8 cellular contexts compared by ENCODE assay signal in genomic region chr14:104665092-104665662, GRCh38. TPM values are rescaled to one million over a fixed set of nuclear protein-coding genes. Genes with fewer than 3 reads are reported as not detected.
DNase-seq lines count a peak whose midpoint lies in the region; ATAC-seq and TF ChIP-seq lines count a peak whose summit lies in the region.

No MANE protein-coding gene starts in this region.

- TF ChIP-seq CTCF in WERI-Rb-1 (IDR thresholded peaks at IDR 0.05; ENCODE audit: low read depth, low read length) (no peak), glutamatergic neuron (IDR thresholded peaks at IDR 0.05; ENCODE audit: partially characterized antibody, unreplicated experiment) (no peak)

- no peaks in the 10 kb centered on the region for H3K9me3 ChIP-seq in WERI-Rb-1 (ENCODE audit: severe bottlenecking)

- no peak for ATAC-seq in stimulated activated memory B cell treated with anti-CD40 and anti-IgM and Interleukin-4, amounts not matched to agents 10 μg/mL and 1 μg/mL and 100 μg/mL, for 72 hours
- ATAC-seq in HG02623 (IDR thresholded peaks at IDR 0.05; ENCODE audit: unreplicated experiment) (no peak), HG03521 (IDR thresholded peaks at IDR 0.05; ENCODE audit: unreplicated experiment) (no peak)

- peaks cover 16% of the 10 kb centered on the region for H3K4me1 Mint-ChIP-seq in activated CD4-positive, alpha-beta T cell treated with anti-CD3 and anti-CD28 coated beads, Interleukin-2, amount 10 ng/mL, durations not matched to agents 24 days and 14 days
- peaks cover 6% of the 10 kb centered on the region for H3K4me1 Mint-ChIP-seq in glutamatergic neuron (ENCODE audit: low read depth, unreplicated experiment)
- H3K4me1 Mint-ChIP-seq in stimulated activated memory B cell treated with anti-CD40 and anti-IgM and Interleukin-4, amounts not matched to agents 10 μg/mL and 1 μg/mL and 100 μg/mL, for 72 hours = peaks cover 60% of the 10 kb centered on the region

- H3K9me3 Mint-ChIP-seq in activated CD4-positive, alpha-beta T cell treated with anti-CD3 and anti-CD28 coated beads, Interleukin-2, amount 10 ng/mL, durations not matched to agents 24 days and 14 days = no peaks in the 10 kb centered on the region
- peaks cover 4% of the 10 kb centered on the region for H3K9me3 Mint-ChIP-seq in glutamatergic neuron (ENCODE audit: unreplicated experiment)
- peaks cover 5% of the 10 kb centered on the region for H3K9me3 Mint-ChIP-seq in stimulated activated memory B cell treated with anti-CD40 and anti-IgM and Interleukin-4, amounts not matched to agents 10 μg/mL and 1 μg/mL and 100 μg/mL, for 72 hours

- DNase-seq in activated CD4-positive, alpha-beta T cell treated with anti-CD3 and anti-CD28 coated beads, Interleukin-2, amount 10 ng/mL, durations not matched to agents 24 days and 14 days = no peak
- no peak for DNase-seq in activated CD4-positive, alpha-beta T cell treated with anti-CD3 and anti-CD28 coated beads, Interleukin-2, amount 50 U/mL, for 48 hours
- DNase-seq in WERI-Rb-1 = no peak
- no peak for DNase-seq in glutamatergic neuron
- no peak for DNase-seq in activated gamma-delta T cell (lab: John Stamatoyannopoulos, UW)

- no peaks in the 10 kb centered on the region for H3K36me3 Mint-ChIP-seq in activated CD4-positive, alpha-beta T cell treated with anti-CD3 and anti-CD28 coated beads, Interleukin-2, amount 10 ng/mL, durations not matched to agents 24 days and 14 days (ENCODE audit: low read depth)
- H3K36me3 Mint-ChIP-seq in glutamatergic neuron (ENCODE audit: unreplicated experiment) = peaks cover 10% of the 10 kb centered on the region
- H3K36me3 Mint-ChIP-seq in stimulated activated memory B cell treated with anti-CD40 and anti-IgM and Interleukin-4, amounts not matched to agents 10 μg/mL and 1 μg/mL and 100 μg/mL, for 72 hours = peaks cover 7% of the 10 kb centered on the region

- H3K27ac ChIP-seq in WERI-Rb-1 = peak overlapping the region; percentile 8; the same call in 1 of the 2 replicates

- H3K4me3 Mint-ChIP-seq in activated CD4-positive, alpha-beta T cell treated with anti-CD3 and anti-CD28 coated beads, Interleukin-2, amount 10 ng/mL, durations not matched to agents 24 days and 14 days = no peak overlapping the region
- no peak overlapping the region for H3K4me3 Mint-ChIP-seq in glutamatergic neuron (ENCODE audit: unreplicated experiment)
- H3K4me3 Mint-ChIP-seq in stimulated activated memory B cell treated with anti-CD40 and anti-IgM and Interleukin-4, amounts not matched to agents 10 μg/mL and 1 μg/mL and 100 μg/mL, for 72 hours = peak overlapping the region; percentile 8

- no peak overlapping the region for H3K4me3 ChIP-seq in WERI-Rb-1 (ENCODE audit: low read depth, low read length)

- H3K27me3 Mint-ChIP-seq in activated CD4-positive, alpha-beta T cell treated with anti-CD3 and anti-CD28 coated beads, Interleukin-2, amount 10 ng/mL, durations not matched to agents 24 days and 14 days = peaks cover 22% of the 10 kb centered on the region
- H3K27me3 Mint-ChIP-seq in glutamatergic neuron (ENCODE audit: unreplicated experiment) = peaks cover 7% of the 10 kb centered on the region
- H3K27me3 Mint-ChIP-seq in stimulated activated memory B cell treated with anti-CD40 and anti-IgM and Interleukin-4, amounts not matched to agents 10 μg/mL and 1 μg/mL and 100 μg/mL, for 72 hours = no peaks in the 10 kb centered on the region

- intact Hi-C loops in activated CD4-positive, alpha-beta T cell treated with anti-CD3 and anti-CD28 coated beads, Interleukin-2, amount 10 ng/mL, durations not matched to agents 24 days and 14 days (cut with micrococcal nuclease) = loop anchor here (1.0 kb wide), 1 partner anchor 43 kb away; no protein-coding TSS in a partner anchor

- peak overlapping the region; percentile 6 for H3K27ac Mint-ChIP-seq in activated CD4-positive, alpha-beta T cell treated with anti-CD3 and anti-CD28 coated beads, Interleukin-2, amount 10 ng/mL, durations not matched to agents 24 days and 14 days
- H3K27ac Mint-ChIP-seq in glutamatergic neuron (ENCODE audit: unreplicated experiment) = peak overlapping the region; percentile 24
- peak overlapping the region; percentile 88 for H3K27ac Mint-ChIP-seq in stimulated activated memory B cell treated with anti-CD40 and anti-IgM and Interleukin-4, amounts not matched to agents 10 μg/mL and 1 μg/mL and 100 μg/mL, for 72 hours

- no peaks in the 10 kb centered on the region for H3K36me3 ChIP-seq in WERI-Rb-1

- no peaks in the 10 kb centered on the region for H3K27me3 ChIP-seq in WERI-Rb-1 (ENCODE audit: insufficient read depth, low read depth, severe bottlenecking)

RNA-seq across cellular contexts. Expression of gene INF2, which starts 24.2 kb away (rescaled TPM):
- 90.9 and 92.3 TPM in 2 replicates for total RNA-seq in activated CD4-positive, alpha-beta T cell treated with anti-CD3 and anti-CD28 coated beads, Interleukin-2, amount 10 ng/mL, durations not matched to agents 24 days and 14 days
- total RNA-seq in glutamatergic neuron (ENCODE audit: unreplicated experiment) = 11.8 TPM

RNA-seq across cellular contexts. Expression of gene ADSS1, which starts 58.9 kb away (rescaled TPM):
- total RNA-seq in activated CD4-positive, alpha-beta T cell treated with anti-CD3 and anti-CD28 coated beads, Interleukin-2, amount 10 ng/mL, durations not matched to agents 24 days and 14 days = 0.96 and 1.4 TPM in 2 replicates
- 45.1 TPM for total RNA-seq in glutamatergic neuron (ENCODE audit: unreplicated experiment)

Comparison
In these comparisons a context has a peak if more than half of its experiments do, and no peak if none do; other contexts are left out.
1. H3K27ac Mint-ChIP-seq: peak in every context shown above with its lines; median percentile 88 in stimulated activated memory B cell treated with anti-CD40 and anti-IgM and Interleukin-4, amounts not matched to agents 10 μg/mL and 1 μg/mL and 100 μg/mL, for 72 hours; 24 in glutamatergic neuron; 6 in activated CD4-positive, alpha-beta T cell treated with anti-CD3 and anti-CD28 coated beads, Interleukin-2, amount 10 ng/mL, durations not matched to agents 24 days and 14 days.
2. RNA of gene ADSS1, which starts 58.9 kb away (total RNA-seq): 45.1 TPM in glutamatergic neuron (single experiment); 0.96 to 1.4 TPM in activated CD4-positive, alpha-beta T cell treated with anti-CD3 and anti-CD28 coated beads, Interleukin-2, amount 10 ng/mL, durations not matched to agents 24 days and 14 days; every median in the first group is over 10 times any median in the second.